ENCODE assay signal across 8 cellular contexts in genomic region chr1:163320891-163321290, GRCh38. TPM values are rescaled to one million over a fixed set of nuclear protein-coding genes. Genes with fewer than 3 reads are reported as not detected.
DNase-seq lines count a peak whose midpoint lies in the region; TF ChIP-seq lines count a peak whose summit lies in the region.

No MANE protein-coding gene starts in this region.

- in situ Hi-C loops in GM13977 (cut with MboI; ENCODE audit: low pct_unique_long_range_greater_than_20kb, low sequenced_read_pairs, unreplicated experiment) = loop anchor here (25.0 kb wide), 2 partner anchors 259 to 459 kb away; partner anchors contain the start of genes CCDC190 and RGS4

- CTCF ChIA-PET in A673 (lab: Charles Lee) = no interaction called here

- H3K9me3 ChIP-seq in A673 (ENCODE audit: low read depth, low read length, poor library complexity, severe bottlenecking) (no peaks in the 10 kb centered on the region), HUES64 (ENCODE audit: insufficient read depth, low read depth, low read length) (no peaks in the 10 kb centered on the region), breast epithelium (no peaks in the 10 kb centered on the region)

- DNase-seq in A673 (ENCODE audit: low spot score) (no peak), breast epithelium (ENCODE audit: low spot score in 2 of 2) (no peak), midbrain (lab: John Stamatoyannopoulos, UW) (peak; percentile 27), superior temporal gyrus (ENCODE audit: extremely low spot score) (no peak), GM13977 (ENCODE audit: low spot score) (no peak), SKM-1 (lab: John Stamatoyannopoulos, UW; ENCODE audit: unreplicated experiment) (no peak), OCI-M1 (lab: John Stamatoyannopoulos, UW) (no peak)

- H3K27me3 ChIP-seq in A673 (replicated peaks; ENCODE audit: insufficient read depth, low read depth, low read length, poor library complexity) (no peaks in the 10 kb centered on the region), HUES64 (ENCODE audit: insufficient read depth, low read length) (no peaks in the 10 kb centered on the region), breast epithelium (no peaks in the 10 kb centered on the region)

- peak overlapping the region; percentile 83 for H3K9ac ChIP-seq in HUES64 (ENCODE audit: low read depth, low read length)

- H3K27ac ChIP-seq in A673 (ENCODE audit: low read depth, low read length, poor library complexity, severe bottlenecking) = peak overlapping the region; percentile 75
- H3K27ac ChIP-seq in HUES64 (ENCODE audit: low read depth, low read length) = peak overlapping the region; percentile 78
- peak overlapping the region; percentile 80 to 82 for H3K27ac ChIP-seq in breast epithelium

- intact Hi-C loops in A673 (cut with micrococcal nuclease; ENCODE audit: unreplicated experiment) (no loop called here), breast epithelium (cut with DNase I; ENCODE audit: low total_unique reads) (no loop called here)

- 33% methylated on average over 3 of the region's 3 CpGs for WGBS in HUES64

- H3K4me3 ChIP-seq in A673 (ENCODE audit: low read depth, low read length, poor library complexity, severe bottlenecking) (peak overlapping the region; percentile 69), HUES64 (ENCODE audit: low read length) (peak overlapping the region; percentile 83), breast epithelium (peak overlapping the region; percentile 59 to 70 (median 67))

- BruUV-seq in A673 (replicated peaks; lab: Mats Ljungman, UMichigan) = no TSS peak

- POLR2A ChIA-PET in A673 (lab: Charles Lee; ENCODE audit: low non-redundant PET) = no interaction called here

- TF ChIP-seq POLR2A in breast epithelium (IDR thresholded peaks at IDR 0.05) = no peak

- peaks cover 7% of the 10 kb centered on the region for H3K36me3 ChIP-seq in A673 (ENCODE audit: insufficient read depth, low read length, poor library complexity, severe bottlenecking)
- H3K36me3 ChIP-seq in HUES64 (ENCODE audit: insufficient read depth, low read length) = peaks cover 24% of the 10 kb centered on the region
- no peaks in the 10 kb centered on the region for H3K36me3 ChIP-seq in breast epithelium

- peaks cover 5% of the 10 kb centered on the region for H3K4me1 ChIP-seq in A673 (ENCODE audit: insufficient read depth, low read length, poor library complexity, severe bottlenecking)
- H3K4me1 ChIP-seq in HUES64 (ENCODE audit: insufficient read depth, low read length) = peaks cover 4% of the 10 kb centered on the region; the same call in 1 of the 2 replicates
- no peaks in the 10 kb centered on the region for H3K4me1 ChIP-seq in breast epithelium

- no peak for TF ChIP-seq CTCF in A673 (conservative IDR thresholded peaks at IDR 0.05; ENCODE audit: low read depth, low read length)
- TF ChIP-seq CTCF in breast epithelium (IDR thresholded peaks at IDR 0.05) = no peak
- no peak for TF ChIP-seq CTCF in GM13977 (IDR thresholded peaks at IDR 0.05; ENCODE audit: extremely low read depth, insufficient read depth, missing control alignments)

RNA-seq across cellular contexts. Expression of gene NUF2, which starts 0.9 kb away (rescaled TPM):
- total RNA-seq in A673 (2021) (89.3 and 91.6 TPM in 2 replicates), breast epithelium (1 to 10 TPM in 1 of 3 donors, under 1 TPM in 1, not detected in 1; 0.29 to 1.3 TPM)
- polyA plus RNA-seq in HUES64 (2013, experiment 1 of 2) = 28.8 TPM
- 44.9 TPM for polyA plus RNA-seq in HUES64 (2013, experiment 2 of 2)

Comparison
In these comparisons a context has a peak if more than half of its experiments do, and no peak if none do; other contexts are left out.
1. RNA of gene NUF2, which starts 0.9 kb away (total RNA-seq): 89.3 to 91.6 TPM in A673; 0.29 to 1.3 TPM in breast epithelium; every median in the first group is over 10 times any median in the second.
2. Peak in every context shown above with its lines, with median percentiles within 50 percentile points of each other: H3K27ac ChIP-seq and H3K4me3 ChIP-seq.